ENCODE assay signal across 18 cellular contexts in the genomic region with DNA sequence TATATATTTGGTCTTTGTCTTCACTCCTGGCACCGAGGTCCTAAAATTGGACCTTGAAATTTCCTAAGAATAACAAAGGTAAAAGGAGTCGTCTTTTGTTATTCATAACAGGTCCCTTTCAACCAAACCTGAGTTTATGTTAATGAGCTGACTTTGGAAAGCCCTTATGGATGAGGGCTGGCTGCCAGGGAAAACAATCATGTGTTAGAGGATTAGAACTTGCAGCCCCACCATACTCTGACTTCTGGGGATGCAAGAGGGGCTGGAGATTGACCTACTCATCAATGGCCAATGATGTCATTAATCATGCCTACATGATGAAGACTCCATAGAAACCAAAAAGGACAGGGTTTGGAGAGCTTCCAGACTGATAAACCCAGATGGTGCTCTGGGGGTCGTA.
"Had no signal": no experiment of that assay in that cellular context is flagged by ENCODE, and none has a peak within 500 bp of the region (broad histone marks: within the 10 kb centered on the region; RNA-seq: fewer than 3 reads in every experiment).

No MANE protein-coding gene starts in this region.

- H3K4me3 Mint-ChIP-seq: activated CD4-positive, alpha-beta T cell treated with anti-CD3 and anti-CD28 coated beads, Interleukin-2, amount 10 ng/mL, durations not matched to agents 7 days and 5 days; nephron progenitor cell had no signal

- H3K27ac ChIP-seq: coronary artery, left lung, spleen had no signal

- H3K27me3 Mint-ChIP-seq: activated CD4-positive, alpha-beta T cell treated with anti-CD3 and anti-CD28 coated beads, Interleukin-2, amount 10 ng/mL, durations not matched to agents 7 days and 5 days; central memory CD8-positive, alpha-beta T cell had no signal

- H3K9me3 ChIP-seq: left lung, sigmoid colon, spleen, tibial artery had no signal

- H3K4me3 ChIP-seq: coronary artery, left lung, sigmoid colon, spleen, tibial artery had no signal

- H3K4me1 Mint-ChIP-seq: nephron progenitor cell had no signal

- H3K36me3 ChIP-seq: sigmoid colon had no signal

- H3K9me3 Mint-ChIP-seq: activated CD4-positive, alpha-beta T cell treated with anti-CD3 and anti-CD28 coated beads, Interleukin-2, amount 10 ng/mL, durations not matched to agents 7 days and 5 days; central memory CD8-positive, alpha-beta T cell had no signal

- FAIRE-seq: frontal cortex had no signal

- DNase-seq: activated CD4-positive, alpha-beta T cell treated with anti-CD3 and anti-CD28 coated beads, Interleukin-2, amount 10 ng/mL, durations not matched to agents 7 days and 5 days; activated CD8-positive, alpha-beta memory T cell treated with anti-CD3 and anti-CD28 coated beads for 24 hours; activated CD8-positive, alpha-beta memory T cell treated with anti-CD3 and anti-CD28 coated beads, Interleukin-2, amount 50 U/mL, for 48 hours; activated gamma-delta T cell; aorta; hypothalamus; left lung; mammary epithelial cell; nephron progenitor cell; nucleus accumbens; sigmoid colon; spleen; substantia nigra; tibial artery had no signal

- H3K27me3 ChIP-seq: left lung, sigmoid colon, spleen, tibial artery had no signal

- ATAC-seq: activated CD4-positive, CD25-positive, alpha-beta regulatory T cell treated with anti-CD3 and anti-CD28 coated beads, Interleukin-2, amount 50 U/mL, for 24 hours; left lung had no signal
